ENCODE assay signal across 21 cellular contexts in genomic region chrX:150460063-150460462, GRCh38.
"Had no signal": no experiment of that assay in that cellular context is flagged by ENCODE, and none has a peak within 500 bp of the region (broad histone marks: within the 10 kb centered on the region; RNA-seq: fewer than 3 reads in every experiment).

No MANE protein-coding gene starts in this region.

- H3K4me3 Mint-ChIP-seq: dendritic cell treated with granulocyte-macrophage colony-stimulating factor and Interleukin-4, amounts not matched to agents 40 ng/mL and 50 ng/mL, for 4 days; effector memory CD8-positive, alpha-beta T cell; endodermal cell; mesothelial cell of epicardium had no signal

- H3K27me3 Mint-ChIP-seq: dendritic cell treated with granulocyte-macrophage colony-stimulating factor and Interleukin-4, amounts not matched to agents 40 ng/mL and 50 ng/mL, for 4 days; effector memory CD8-positive, alpha-beta T cell had no signal

- H3K27ac Mint-ChIP-seq: dendritic cell treated with granulocyte-macrophage colony-stimulating factor and Interleukin-4, amounts not matched to agents 40 ng/mL and 50 ng/mL, for 4 days; endodermal cell; mesothelial cell of epicardium had no signal

- H3K9me3 Mint-ChIP-seq: dendritic cell treated with granulocyte-macrophage colony-stimulating factor and Interleukin-4, amounts not matched to agents 40 ng/mL and 50 ng/mL, for 4 days; effector memory CD8-positive, alpha-beta T cell had no signal

- ATAC-seq: effector memory CD8-positive, alpha-beta T cell; gastrocnemius medialis; heart right ventricle; left cardiac atrium; left lung; left ventricle myocardium superior; lower lobe of right lung; mucosa of descending colon had no signal

- DNase-seq: colonic mucosa; cortex of kidney; effector CD8-positive, alpha-beta T cell; effector memory CD8-positive, alpha-beta T cell; endodermal cell; erythroblast; esophagus squamous epithelium; foreskin fibroblast; foreskin melanocyte; gastrocnemius medialis; glutamatergic neuron; heart right ventricle; hippocampal formation; left cardiac atrium; left lung; left ventricle myocardium superior; lower lobe of right lung; mesenchymal stem cell; mucosa of descending colon had no signal

- H3K9me3 ChIP-seq: colonic mucosa, esophagus squamous epithelium, gastrocnemius medialis, heart right ventricle, left lung, lower lobe of right lung, mucosa of descending colon had no signal

- H3K4me1 Mint-ChIP-seq: endodermal cell, mesothelial cell of epicardium had no signal

- H3K36me3 Mint-ChIP-seq: mesothelial cell of epicardium had no signal
